In the genomic region with DNA sequence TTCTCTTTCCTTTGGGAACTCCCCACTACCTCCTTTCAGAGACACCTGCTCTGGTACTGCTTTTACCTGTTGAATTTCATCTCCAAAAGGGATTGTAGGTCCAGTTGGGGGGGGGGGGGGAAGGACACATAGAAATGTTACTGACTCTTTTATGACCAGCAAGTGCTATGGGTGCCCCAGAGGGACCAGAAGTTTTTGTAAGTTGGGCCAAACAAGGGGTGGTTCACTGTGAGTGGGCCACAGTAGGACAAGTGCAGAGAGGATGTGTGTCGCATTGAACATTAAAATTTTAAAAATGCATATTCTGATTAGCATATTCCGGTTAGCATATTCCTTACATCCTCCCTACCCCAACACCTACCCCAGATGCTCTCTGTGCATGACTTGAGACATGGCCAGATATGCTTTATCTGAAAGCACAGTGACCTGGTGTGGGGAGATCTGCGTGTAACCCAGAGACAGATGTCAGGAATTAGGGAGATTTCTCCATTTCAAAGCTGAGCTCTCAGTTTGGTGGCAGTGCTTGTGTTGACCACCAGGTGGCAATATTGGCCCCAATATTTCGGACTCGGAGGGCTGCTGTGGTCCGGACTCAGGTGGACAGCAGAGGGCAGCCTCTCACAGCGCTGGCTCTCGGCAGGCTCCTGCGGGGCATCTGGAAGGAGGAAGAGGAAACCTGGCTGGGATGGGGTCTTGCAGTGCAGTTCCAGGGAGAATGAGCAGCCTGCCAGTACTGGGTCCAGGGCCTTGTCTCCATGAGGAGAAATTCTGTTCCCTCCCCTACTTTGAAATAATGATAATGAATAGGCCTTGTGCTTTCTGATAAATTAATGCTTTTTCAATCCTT, we compare ENCODE assay signal across 1 cellular context.
TF ChIP-seq lines count a peak whose summit lies in the region.

No MANE protein-coding gene starts in this region.

TF ChIP-seq in GM12878, 131 proteins besides CTCF, POLR2A, EP300 and RAD21 (continues in another document):
- TF ChIP-seq E2F4 (IDR thresholded peaks at IDR 0.05; ENCODE audit: low read depth, low read length): no peak
- TF ChIP-seq FOXM1 (IDR thresholded peaks at IDR 0.05; ENCODE audit: low read depth, low read length): peak; percentile 52; the same call in 1 of the 2 replicates
- 0 out of 2 replicates have a peak, but pooled peaks have one; percentile 14 for TF ChIP-seq TCF12 (IDR thresholded peaks at IDR 0.05; ENCODE audit: low read depth, low read length)
- TF ChIP-seq, protein P1, sequence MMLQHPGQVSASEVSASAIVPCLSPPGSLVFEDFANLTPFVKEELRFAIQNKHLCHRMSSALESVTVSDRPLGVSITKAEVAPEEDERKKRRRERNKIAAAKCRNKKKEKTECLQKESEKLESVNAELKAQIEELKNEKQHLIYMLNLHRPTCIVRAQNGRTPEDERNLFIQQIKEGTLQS (IDR thresholded peaks at IDR 0.05; ENCODE audit: borderline replicate concordance, extremely low read depth, low read depth, low read length): peak; percentile 30; the same call in 1 of the 2 replicates
- peak; percentile 93; the same call in 1 of the 2 replicates for TF ChIP-seq SMARCA5 (IDR thresholded peaks at IDR 0.05)
- no peak for TF ChIP-seq HDAC2 (IDR thresholded peaks at IDR 0.05)
- TF ChIP-seq ZBTB33 (IDR thresholded peaks at IDR 0.05): no peak
- TF ChIP-seq TARDBP (IDR thresholded peaks at IDR 0.05; ENCODE audit: borderline replicate concordance): 0 out of 2 replicates have a peak, but pooled peaks have one; percentile 40
- peak; percentile 48; the same call in 1 of the 2 replicates for TF ChIP-seq IKZF1 (conservative IDR thresholded peaks at IDR 0.05)
- TF ChIP-seq, protein P2, sequence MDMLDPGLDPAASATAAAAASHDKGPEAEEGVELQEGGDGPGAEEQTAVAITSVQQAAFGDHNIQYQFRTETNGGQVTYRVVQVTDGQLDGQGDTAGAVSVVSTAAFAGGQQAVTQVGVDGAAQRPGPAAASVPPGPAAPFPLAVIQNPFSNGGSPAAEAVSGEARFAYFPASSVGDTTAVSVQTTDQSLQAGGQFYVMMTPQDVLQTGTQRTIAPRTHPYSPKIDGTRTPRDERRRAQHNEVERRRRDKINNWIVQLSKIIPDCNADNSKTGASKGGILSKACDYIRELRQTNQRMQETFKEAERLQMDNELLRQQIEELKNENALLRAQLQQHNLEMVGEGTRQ (IDR thresholded peaks at IDR 0.05; ENCODE audit: borderline replicate concordance, low read depth, low read length): no peak
- peak; percentile 88 for TF ChIP-seq ZNF592 (IDR thresholded peaks at IDR 0.05)
- TF ChIP-seq, protein P3, sequence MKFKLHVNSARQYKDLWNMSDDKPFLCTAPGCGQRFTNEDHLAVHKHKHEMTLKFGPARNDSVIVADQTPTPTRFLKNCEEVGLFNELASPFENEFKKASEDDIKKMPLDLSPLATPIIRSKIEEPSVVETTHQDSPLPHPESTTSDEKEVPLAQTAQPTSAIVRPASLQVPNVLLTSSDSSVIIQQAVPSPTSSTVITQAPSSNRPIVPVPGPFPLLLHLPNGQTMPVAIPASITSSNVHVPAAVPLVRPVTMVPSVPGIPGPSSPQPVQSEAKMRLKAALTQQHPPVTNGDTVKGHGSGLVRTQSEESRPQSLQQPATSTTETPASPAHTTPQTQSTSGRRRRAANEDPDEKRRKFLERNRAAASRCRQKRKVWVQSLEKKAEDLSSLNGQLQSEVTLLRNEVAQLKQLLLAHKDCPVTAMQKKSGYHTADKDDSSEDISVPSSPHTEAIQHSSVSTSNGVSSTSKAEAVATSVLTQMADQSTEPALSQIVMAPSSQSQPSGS (IDR thresholded peaks at IDR 0.05; ENCODE audit: low read length): no peak
- TF ChIP-seq RUNX3 (IDR thresholded peaks at IDR 0.05; ENCODE audit: low read length): peak; percentile 80
- no peak for TF ChIP-seq PAX5 (IDR thresholded peaks at IDR 0.05; ENCODE audit: borderline replicate concordance, low read depth, low read length)
- TF ChIP-seq, protein P4, sequence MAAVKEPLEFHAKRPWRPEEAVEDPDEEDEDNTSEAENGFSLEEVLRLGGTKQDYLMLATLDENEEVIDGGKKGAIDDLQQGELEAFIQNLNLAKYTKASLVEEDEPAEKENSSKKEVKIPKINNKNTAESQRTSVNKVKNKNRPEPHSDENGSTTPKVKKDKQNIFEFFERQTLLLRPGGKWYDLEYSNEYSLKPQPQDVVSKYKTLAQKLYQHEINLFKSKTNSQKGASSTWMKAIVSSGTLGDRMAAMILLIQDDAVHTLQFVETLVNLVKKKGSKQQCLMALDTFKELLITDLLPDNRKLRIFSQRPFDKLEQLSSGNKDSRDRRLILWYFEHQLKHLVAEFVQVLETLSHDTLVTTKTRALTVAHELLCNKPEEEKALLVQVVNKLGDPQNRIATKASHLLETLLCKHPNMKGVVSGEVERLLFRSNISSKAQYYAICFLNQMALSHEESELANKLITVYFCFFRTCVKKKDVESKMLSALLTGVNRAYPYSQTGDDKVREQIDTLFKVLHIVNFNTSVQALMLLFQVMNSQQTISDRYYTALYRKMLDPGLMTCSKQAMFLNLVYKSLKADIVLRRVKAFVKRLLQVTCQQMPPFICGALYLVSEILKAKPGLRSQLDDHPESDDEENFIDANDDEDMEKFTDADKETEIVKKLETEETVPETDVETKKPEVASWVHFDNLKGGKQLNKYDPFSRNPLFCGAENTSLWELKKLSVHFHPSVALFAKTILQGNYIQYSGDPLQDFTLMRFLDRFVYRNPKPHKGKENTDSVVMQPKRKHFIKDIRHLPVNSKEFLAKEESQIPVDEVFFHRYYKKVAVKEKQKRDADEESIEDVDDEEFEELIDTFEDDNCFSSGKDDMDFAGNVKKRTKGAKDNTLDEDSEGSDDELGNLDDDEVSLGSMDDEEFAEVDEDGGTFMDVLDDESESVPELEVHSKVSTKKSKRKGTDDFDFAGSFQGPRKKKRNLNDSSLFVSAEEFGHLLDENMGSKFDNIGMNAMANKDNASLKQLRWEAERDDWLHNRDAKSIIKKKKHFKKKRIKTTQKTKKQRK (IDR thresholded peaks at IDR 0.05; ENCODE audit: low read depth, low read length): no peak
- 0 out of 2 replicates have a peak, but pooled peaks have one; percentile 23 for TF ChIP-seq RFX5 (IDR thresholded peaks at IDR 0.05; ENCODE audit: low read depth, low read length)
- TF ChIP-seq CHD2 (IDR thresholded peaks at IDR 0.05; ENCODE audit: borderline replicate concordance, low read depth, low read length): peak; percentile 50; the same call in 1 of the 2 replicates
- peak; percentile 99 for TF ChIP-seq SMC3 (IDR thresholded peaks at IDR 0.05; ENCODE audit: borderline replicate concordance, low read length)
- 0 out of 2 replicates have a peak, but pooled peaks have one; percentile 76 for TF ChIP-seq WRNIP1 (IDR thresholded peaks at IDR 0.05; ENCODE audit: borderline replicate concordance, low read depth, low read length)
- 0 out of 2 replicates have a peak, but pooled peaks have one; percentile 47 for TF ChIP-seq CBFB (IDR thresholded peaks at IDR 0.05; ENCODE audit: low read depth)
- TF ChIP-seq PML (IDR thresholded peaks at IDR 0.05; ENCODE audit: low read length): no peak
- TF ChIP-seq SP1 (IDR thresholded peaks at IDR 0.05; ENCODE audit: low read depth, low read length): no peak
- TF ChIP-seq KLF5 (IDR thresholded peaks at IDR 0.05; ENCODE audit: partially characterized antibody): no peak
- no peak for TF ChIP-seq NRF1 (conservative IDR thresholded peaks at IDR 0.05; ENCODE audit: low read depth, low read length)
- peak; percentile 45; the same call in 1 of the 2 replicates for TF ChIP-seq CREB1 (IDR thresholded peaks at IDR 0.05; ENCODE audit: low read depth)
- TF ChIP-seq STAT1 (conservative IDR thresholded peaks at IDR 0.05): peak; percentile 90; the same call in 1 of the 2 replicates
- TF ChIP-seq ZBED1 (IDR thresholded peaks at IDR 0.05; ENCODE audit: borderline replicate concordance): no peak
- TF ChIP-seq MLLT1 (IDR thresholded peaks at IDR 0.05): peak; percentile 32; the same call in 1 of the 2 replicates
- 0 out of 2 replicates have a peak, but pooled peaks have one; percentile 27 for TF ChIP-seq TCF3 (IDR thresholded peaks at IDR 0.05; ENCODE audit: borderline replicate concordance, insufficient read depth, low read depth, low read length)
- no peak for TF ChIP-seq ETV6 (conservative IDR thresholded peaks at IDR 0.05 in 1 of 2, IDR thresholded peaks at IDR 0.05 in 1 of 2; ENCODE audit: borderline replicate concordance in 1 of 2, low read depth in 1 of 2)
- TF ChIP-seq ATF7 (IDR thresholded peaks at IDR 0.05; ENCODE audit: low read depth): no peak
- TF ChIP-seq NR2F1 (conservative IDR thresholded peaks at IDR 0.05): no peak
- TF ChIP-seq HCFC1 (IDR thresholded peaks at IDR 0.05; ENCODE audit: low read length): 0 out of 2 replicates have a peak, but pooled peaks have one; percentile 23
- TF ChIP-seq, protein P5, sequence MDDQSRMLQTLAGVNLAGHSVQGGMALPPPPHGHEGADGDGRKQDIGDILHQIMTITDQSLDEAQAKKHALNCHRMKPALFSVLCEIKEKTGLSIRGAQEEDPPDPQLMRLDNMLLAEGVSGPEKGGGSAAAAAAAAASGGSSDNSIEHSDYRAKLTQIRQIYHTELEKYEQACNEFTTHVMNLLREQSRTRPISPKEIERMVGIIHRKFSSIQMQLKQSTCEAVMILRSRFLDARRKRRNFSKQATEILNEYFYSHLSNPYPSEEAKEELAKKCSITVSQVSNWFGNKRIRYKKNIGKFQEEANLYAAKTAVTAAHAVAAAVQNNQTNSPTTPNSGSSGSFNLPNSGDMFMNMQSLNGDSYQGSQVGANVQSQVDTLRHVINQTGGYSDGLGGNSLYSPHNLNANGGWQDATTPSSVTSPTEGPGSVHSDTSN (IDR thresholded peaks at IDR 0.05; ENCODE audit: insufficient replicate concordance, low read depth, low read length): no peak
- peak; percentile 47; the same call in 1 of the 2 replicates for TF ChIP-seq NBN (IDR thresholded peaks at IDR 0.05)
- TF ChIP-seq POU2F2 (IDR thresholded peaks at IDR 0.05; ENCODE audit: borderline replicate concordance, low read depth, low read length): peak; percentile 49; the same call in 1 of the 3 replicates
- TF ChIP-seq SPI1 (IDR thresholded peaks at IDR 0.05; ENCODE audit: borderline replicate concordance, insufficient read depth, low read depth, low read length): 0 out of 2 replicates have a peak, but pooled peaks have one; percentile 18
- TF ChIP-seq BHLHE40 (IDR thresholded peaks at IDR 0.05; ENCODE audit: borderline replicate concordance in 1 of 2, low read depth in 2 of 2, low read length in 1 of 2): 0 out of 4 replicates have a peak, but pooled peaks of 1 of the 2 experiments have one; percentile 16
- peak; percentile 56 for TF ChIP-seq RELA (IDR thresholded peaks at IDR 0.05; ENCODE audit: borderline replicate concordance, partially characterized antibody)
